Comparison of ENCODE assay signal across 8 cellular contexts in genomic region chr9:114611516-114612271, GRCh38. TPM values are rescaled to one million over a fixed set of nuclear protein-coding genes. Genes with fewer than 3 reads are reported as not detected.
A peak's percentile ranks its signal among the peaks of the same experiment; 100 is the strongest.
DNase-seq lines count a peak whose midpoint lies in the region; ATAC-seq lines count a peak whose summit lies in the region.

No MANE protein-coding gene starts in this region.

- no peak overlapping the region for H4K5ac ChIP-seq in mesendoderm (ENCODE audit: low read length)

- peak; percentile 32 for ATAC-seq in HG02610 (IDR thresholded peaks at IDR 0.05; ENCODE audit: unreplicated experiment)
- peak; percentile 77 for ATAC-seq in stimulated activated naive CD8-positive, alpha-beta T cell treated with anti-CD3 and anti-CD28 coated beads, Interleukin-15, amount 100 ng/mL, for 72 hours

- H3K9me3 ChIP-seq in endocrine pancreas (ENCODE audit: control insufficient read depth, low read length), result no peaks in the 10 kb centered on the region

- no peaks in the 10 kb centered on the region for H3K27me3 ChIP-seq in endocrine pancreas (ENCODE audit: control insufficient read depth, insufficient read depth, low read length)
- no peaks in the 10 kb centered on the region for H3K27me3 ChIP-seq in mesendoderm (ENCODE audit: insufficient read depth, low read length, poor library complexity)

- peaks cover 22% of the 10 kb centered on the region for H3K36me3 Mint-ChIP-seq in activated CD4-positive, alpha-beta T cell treated with anti-CD3 and anti-CD28 coated beads, Interleukin-2, amount 10 ng/mL, durations not matched to agents 7 days and 5 days (ENCODE audit: low read depth)

- H4K8ac ChIP-seq in mesendoderm (ENCODE audit: low read depth, low read length), result no peak overlapping the region

- POLR2A ChIA-PET in activated CD4-positive, alpha-beta T cell treated with anti-CD3 and anti-CD28 coated beads, Interleukin-2, amount 10 ng/mL, durations not matched to agents 7 days and 5 days (lab: Charles Lee), result interaction anchor here (0.6 kb wide), 1 partner anchor 9 kb away, joined by 3 read pairs; no protein-coding TSS in a partner anchor

- H2BK5ac ChIP-seq in mesendoderm (ENCODE audit: low read length), result no peak overlapping the region

- H2BK120ac ChIP-seq in mesendoderm (ENCODE audit: low read depth, low read length), result peak overlapping the region; percentile 1

- H3K4me1 Mint-ChIP-seq in activated CD4-positive, alpha-beta T cell treated with anti-CD3 and anti-CD28 coated beads, Interleukin-2, amount 10 ng/mL, durations not matched to agents 7 days and 5 days, result peaks cover 54% of the 10 kb centered on the region
- peaks cover 70% of the 10 kb centered on the region for H3K4me1 Mint-ChIP-seq in stimulated activated naive CD8-positive, alpha-beta T cell treated with anti-CD3 and anti-CD28 coated beads, Interleukin-15, amount 100 ng/mL, for 72 hours

- H3K27ac Mint-ChIP-seq in activated CD4-positive, alpha-beta T cell treated with anti-CD3 and anti-CD28 coated beads, Interleukin-2, amount 10 ng/mL, durations not matched to agents 7 days and 5 days, result peak overlapping the region; percentile 93
- H3K27ac Mint-ChIP-seq in stimulated activated naive CD8-positive, alpha-beta T cell treated with anti-CD3 and anti-CD28 coated beads, Interleukin-15, amount 100 ng/mL, for 72 hours, result peak overlapping the region; percentile 84 to 98

- H3K36me3 ChIP-seq in endocrine pancreas (ENCODE audit: control insufficient read depth, insufficient read depth, low read length) (no peaks in the 10 kb centered on the region), mesendoderm (ENCODE audit: control insufficient read depth, insufficient read depth, low read length) (no peaks in the 10 kb centered on the region)

- H3K4me3 ChIP-seq in endocrine pancreas (ENCODE audit: control insufficient read depth, insufficient read depth, low read length) (peak overlapping the region; percentile 60), mesendoderm (ENCODE audit: low read length) (peak overlapping the region; percentile 40)

- H3K79me1 ChIP-seq in mesendoderm (ENCODE audit: low read length), result no peaks in the 10 kb centered on the region

- H2BK15ac ChIP-seq in mesendoderm (replicated peaks; ENCODE audit: low read depth), result no peak overlapping the region

- peak overlapping the region; percentile 78 for H3K4me2 ChIP-seq in mesendoderm (ENCODE audit: low read length)

- H3K4me1 ChIP-seq in endocrine pancreas (ENCODE audit: control insufficient read depth, insufficient read depth, low read length), result no peaks in the 10 kb centered on the region
- H3K4me1 ChIP-seq in mesendoderm (ENCODE audit: control insufficient read depth, low read depth, low read length), result peaks cover 5% of the 10 kb centered on the region

- H3K27ac ChIP-seq in mesendoderm (ENCODE audit: low read depth, low read length), result no peak overlapping the region

- peak overlapping the region; percentile 90 for H3K4ac ChIP-seq in mesendoderm (ENCODE audit: low read depth, low read length)

- H3K9ac ChIP-seq in endocrine pancreas (ENCODE audit: control insufficient read depth, insufficient read depth, low read length) (peak overlapping the region; percentile 79), mesendoderm (ENCODE audit: low read length) (peak overlapping the region; percentile 77)

- no CpG with 5 or more reads among the region's 58 CpGs for WGBS in mesendoderm (ENCODE audit: extremely low coverage, insufficient coverage, low lambda C conversion rate)

- DNase-seq in SKM-1 treated with dmso at 0.1 percent for 144 hours (lab: John Stamatoyannopoulos, UW; ENCODE audit: unreplicated experiment), result peak; percentile 58
- no peak for DNase-seq in SKM-1 (lab: John Stamatoyannopoulos, UW; ENCODE audit: unreplicated experiment)
- DNase-seq in NCI-H1092 (lab: John Stamatoyannopoulos, UW), result peak; percentile 47
- DNase-seq in activated CD4-positive, alpha-beta T cell treated with anti-CD3 and anti-CD28 coated beads, Interleukin-2, amount 10 ng/mL, durations not matched to agents 7 days and 5 days, result peak; percentile 30
- peak; percentile 41 for DNase-seq in mesendoderm
- peak in 1 of 2 donors; percentile 59 for DNase-seq in stimulated activated naive CD8-positive, alpha-beta T cell treated with anti-CD3 and anti-CD28 coated beads, Interleukin-15, amount 100 ng/mL, for 72 hours

- H3K4me3 Mint-ChIP-seq in activated CD4-positive, alpha-beta T cell treated with anti-CD3 and anti-CD28 coated beads, Interleukin-2, amount 10 ng/mL, durations not matched to agents 7 days and 5 days, result peak overlapping the region; percentile 75
- H3K4me3 Mint-ChIP-seq in stimulated activated naive CD8-positive, alpha-beta T cell treated with anti-CD3 and anti-CD28 coated beads, Interleukin-15, amount 100 ng/mL, for 72 hours, result peak overlapping the region; percentile 85 to 88

- no peaks in the 10 kb centered on the region for H3K9me3 Mint-ChIP-seq in activated CD4-positive, alpha-beta T cell treated with anti-CD3 and anti-CD28 coated beads, Interleukin-2, amount 10 ng/mL, durations not matched to agents 7 days and 5 days
- H3K9me3 Mint-ChIP-seq in stimulated activated naive CD8-positive, alpha-beta T cell treated with anti-CD3 and anti-CD28 coated beads, Interleukin-15, amount 100 ng/mL, for 72 hours, result no peaks in the 10 kb centered on the region

- H2AK5ac ChIP-seq in mesendoderm (ENCODE audit: low read length), result no peak overlapping the region

- H3K27me3 Mint-ChIP-seq in activated CD4-positive, alpha-beta T cell treated with anti-CD3 and anti-CD28 coated beads, Interleukin-2, amount 10 ng/mL, durations not matched to agents 7 days and 5 days, result no peaks in the 10 kb centered on the region
- H3K27me3 Mint-ChIP-seq in stimulated activated naive CD8-positive, alpha-beta T cell treated with anti-CD3 and anti-CD28 coated beads, Interleukin-15, amount 100 ng/mL, for 72 hours, result no peaks in the 10 kb centered on the region

- no peak overlapping the region for H3K23ac ChIP-seq in mesendoderm (ENCODE audit: low read length)

- CTCF ChIA-PET in activated CD4-positive, alpha-beta T cell treated with anti-CD3 and anti-CD28 coated beads, Interleukin-2, amount 10 ng/mL, durations not matched to agents 7 days and 5 days (lab: Charles Lee), result interaction anchor here (1.1 to 4.3 kb wide), 6 partner anchors 12 to 206 kb away, joined by 3 to 23 read pairs (median 5); no protein-coding TSS in a partner anchor

- H3K56ac ChIP-seq in mesendoderm (ENCODE audit: low read length), result peak overlapping the region; percentile 88

- no peaks in the 10 kb centered on the region for H3K79me2 ChIP-seq in mesendoderm (ENCODE audit: control insufficient read depth, insufficient read depth, low read length)

- peak overlapping the region; percentile 89 for H3K18ac ChIP-seq in mesendoderm (ENCODE audit: low read length)

RNA-seq across cellular contexts. Expression of gene TMEM268, which starts 0.6 kb away (rescaled TPM):
- 10 to 100 TPM; 26.4 to 31.5 TPM for total RNA-seq in activated CD4-positive, alpha-beta T cell treated with anti-CD3 and anti-CD28 coated beads, Interleukin-2, amount 10 ng/mL, durations not matched to agents 7 days and 5 days
- polyA plus RNA-seq in mesendoderm (2013, experiment 1 of 2), result 8.0 TPM
- 8.4 TPM for polyA plus RNA-seq in mesendoderm (2013, experiment 2 of 2)

RNA-seq across cellular contexts. Expression of gene ATP6V1G1, which starts 24.1 kb away (rescaled TPM):
- total RNA-seq in activated CD4-positive, alpha-beta T cell treated with anti-CD3 and anti-CD28 coated beads, Interleukin-2, amount 10 ng/mL, durations not matched to agents 7 days and 5 days, result 10 to 100 TPM; 89.0 to 94.8 TPM
- polyA plus RNA-seq in mesendoderm (2013, experiment 1 of 2), result 274 TPM
- 301 TPM for polyA plus RNA-seq in mesendoderm (2013, experiment 2 of 2)

RNA-seq across cellular contexts. Expression of gene TEX53, which starts 45.9 kb away (rescaled TPM):
- not detected for total RNA-seq in activated CD4-positive, alpha-beta T cell treated with anti-CD3 and anti-CD28 coated beads, Interleukin-2, amount 10 ng/mL, durations not matched to agents 7 days and 5 days
- polyA plus RNA-seq in mesendoderm (2013, experiment 1 of 2), result not detected
- polyA plus RNA-seq in mesendoderm (2013, experiment 2 of 2), result not detected
